In genomic region chr1:26125946-26126320, GRCh38 we compare ENCODE assay signal across 11 cellular contexts. TPM values are rescaled to one million over a fixed set of nuclear protein-coding genes. Genes with fewer than 3 reads are reported as not detected.
DNase-seq lines count a peak whose midpoint lies in the region; ATAC-seq, FAIRE-seq and TF ChIP-seq lines count a peak whose summit lies in the region.
"Had no signal": no experiment of that assay in that cellular context is flagged by ENCODE, and none has a peak within 500 bp of the region (broad histone marks: within the 10 kb centered on the region; RNA-seq: fewer than 3 reads in every experiment).

No MANE protein-coding gene starts in this region.

- POLR2A ChIA-PET in PC-9 (lab: Charles Lee; ENCODE audit: unreplicated experiment): interaction anchor here (0.6 to 0.7 kb wide), 4 partner anchors 177 to 892 kb away, joined by 3 to 9 read pairs (median 4); no protein-coding TSS in a partner anchor

- ATAC-seq in stimulated activated effector memory CD8-positive, alpha-beta T cell treated with anti-CD3 and anti-CD28 coated beads, Interleukin-12 subunit alpha, Interleukin-12 subunit beta, amount 100 ng/mL, for 72 hours: no peak
- ATAC-seq in HG03342 (IDR thresholded peaks at IDR 0.05; ENCODE audit: unreplicated experiment): no peak

- H2AFZ ChIP-seq in PC-9: no peak overlapping the region
- H2AFZ ChIP-seq: neural progenitor cell had no signal

- peak overlapping the region in 1 of 2 donors; percentile 43 for H3K9ac ChIP-seq in colonic mucosa (ENCODE audit: low read depth in 2 of 2, low read length in 2 of 2)
- H3K9ac ChIP-seq: neural progenitor cell had no signal

- H3K36me3 ChIP-seq in PC-9 (ENCODE audit: low read depth) (peaks cover 16% of the 10 kb centered on the region), colonic mucosa (no peaks in the 10 kb centered on the region)
- H3K36me3 ChIP-seq: neural progenitor cell had no signal

- peaks cover 37% of the 10 kb centered on the region for H3K36me3 Mint-ChIP-seq in stimulated activated effector memory CD8-positive, alpha-beta T cell treated with anti-CD3 and anti-CD28 coated beads, Interleukin-12 subunit alpha, Interleukin-12 subunit beta, amount 100 ng/mL, for 72 hours

- H3K9me3 ChIP-seq in PC-9 (ENCODE audit: insufficient read depth, low read depth) (no peaks in the 10 kb centered on the region), colonic mucosa (no peaks in the 10 kb centered on the region)

- H3K79me2 ChIP-seq in PC-9 (ENCODE audit: low read depth): peaks cover 25% of the 10 kb centered on the region

- H3K4me3 ChIP-seq in PC-9 (peak overlapping the region; percentile 32; the same call in 1 of the 2 replicates), colonic mucosa (no peak overlapping the region)
- H3K4me3 ChIP-seq: cardiac muscle cell, neural progenitor cell had no signal

- peaks cover 68% of the 10 kb centered on the region for H3K4me1 ChIP-seq in PC-9 (replicated peaks; ENCODE audit: insufficient read depth)
- no peaks in the 10 kb centered on the region for H3K4me1 ChIP-seq in colonic mucosa
- H3K4me1 ChIP-seq: neural progenitor cell had no signal

- peak; percentile 60 for FAIRE-seq in G401.6 (lab: Jason Lieb, UNC)
- FAIRE-seq: GM12892 had no signal

- H3K27ac Mint-ChIP-seq in stimulated activated effector memory CD8-positive, alpha-beta T cell treated with anti-CD3 and anti-CD28 coated beads, Interleukin-12 subunit alpha, Interleukin-12 subunit beta, amount 100 ng/mL, for 72 hours: peak overlapping the region; percentile 89
- H3K27ac Mint-ChIP-seq: neural progenitor cell had no signal

- intact Hi-C loops in PC-9 (cut with micrococcal nuclease; ENCODE audit: unreplicated experiment) (loop anchor here (1.0 kb wide), 1 partner anchor 15 kb away; the partner anchor contains the start of gene PDIK1L), colonic mucosa (cut with DNase I) (no loop called here)

- BruUV-seq in PC-9 (replicated peaks; lab: Mats Ljungman, UMichigan): TSS peak; percentile 95

- H3K9me2 ChIP-seq in PC-9 (ENCODE audit: insufficient read depth): no peaks in the 10 kb centered on the region

- H3F3A ChIP-seq in PC-9 (ENCODE audit: insufficient read depth, low read depth): peaks cover 53% of the 10 kb centered on the region

- H3K27ac ChIP-seq in PC-9 (peak overlapping the region; percentile 95), colonic mucosa (peak overlapping the region; percentile 97)
- H3K27ac ChIP-seq: cardiac muscle cell, neural progenitor cell had no signal

- H3K4me2 ChIP-seq in PC-9: peak overlapping the region; percentile 74
- H3K4me2 ChIP-seq: neural progenitor cell had no signal

- H3K4me3 Mint-ChIP-seq in stimulated activated effector memory CD8-positive, alpha-beta T cell treated with anti-CD3 and anti-CD28 coated beads, Interleukin-12 subunit alpha, Interleukin-12 subunit beta, amount 100 ng/mL, for 72 hours: peak overlapping the region; percentile 39
- H3K4me3 Mint-ChIP-seq: neural progenitor cell had no signal

- TF ChIP-seq CTCF in PC-9 (conservative IDR thresholded peaks at IDR 0.05) (no peak), colonic mucosa (IDR thresholded peaks at IDR 0.05) (no peak)

- no peaks in the 10 kb centered on the region for H4K20me1 ChIP-seq in PC-9 (ENCODE audit: insufficient read depth)

- H3K27me3 ChIP-seq in PC-9 (ENCODE audit: insufficient read depth, low read depth) (no peaks in the 10 kb centered on the region), colonic mucosa (no peaks in the 10 kb centered on the region)
- H3K27me3 ChIP-seq: cardiac muscle cell, neural progenitor cell had no signal

- CTCF ChIA-PET in PC-9 (lab: Charles Lee): interaction anchor here (0.6 to 1.6 kb wide), 3 partner anchors 12 to 230 kb away, joined by 3 to 5 read pairs (median 4); no protein-coding TSS in a partner anchor

- H3K9me3 Mint-ChIP-seq in stimulated activated effector memory CD8-positive, alpha-beta T cell treated with anti-CD3 and anti-CD28 coated beads, Interleukin-12 subunit alpha, Interleukin-12 subunit beta, amount 100 ng/mL, for 72 hours: no peaks in the 10 kb centered on the region
- H3K9me3 Mint-ChIP-seq: neural progenitor cell had no signal

- H3K4me1 Mint-ChIP-seq in stimulated activated effector memory CD8-positive, alpha-beta T cell treated with anti-CD3 and anti-CD28 coated beads, Interleukin-12 subunit alpha, Interleukin-12 subunit beta, amount 100 ng/mL, for 72 hours: peaks cover 26% of the 10 kb centered on the region

- no peak for DNase-seq in PC-9
- no peak for DNase-seq in colonic mucosa
- DNase-seq in stimulated activated effector memory CD8-positive, alpha-beta T cell treated with anti-CD3 and anti-CD28 coated beads, Interleukin-12 subunit alpha, Interleukin-12 subunit beta, amount 100 ng/mL, for 72 hours (ENCODE audit: low spot score in 2 of 2): no peak
- no peak for DNase-seq in RPMI8226
- DNase-seq in EL: no peak
- DNase-seq: stimulated activated CD8-positive, alpha-beta memory T cell treated with anti-CD3 and anti-CD28 coated beads, Interleukin-4, amount 100 ng/mL, for 48 hours had no signal

RNA-seq across cellular contexts. Expression of gene PDIK1L, which starts 14.3 kb away (rescaled TPM):
- total RNA-seq in PC-9 (2021): 7.6 and 8.4 TPM in 2 replicates
- 10 to 100 TPM; 12.5 to 14.8 TPM for total RNA-seq in colonic mucosa

RNA-seq across cellular contexts. Expression of gene FAM110D, which starts 32.9 kb away (rescaled TPM):
- 0.23 TPM in 1 of 2 replicates, not detected in the other for total RNA-seq in PC-9 (2021)
- 1 to 10 TPM in 1 of 2 donors, under 1 TPM in 1; 0.57 to 1.1 TPM for total RNA-seq in colonic mucosa

RNA-seq across cellular contexts. Expression of gene C1orf232, which starts 42.8 kb away (rescaled TPM):
- total RNA-seq in PC-9 (2021): not detected in 2 replicates
- total RNA-seq in colonic mucosa: not detected
- total RNA-seq: cardiac muscle cell had no signal

RNA-seq across cellular contexts. Expression of gene ZNF593, which starts 43.8 kb away (rescaled TPM):
- 37.0 and 55.9 TPM in 2 replicates for total RNA-seq in PC-9 (2021)
- 10 to 100 TPM; 22.0 to 47.7 TPM for total RNA-seq in colonic mucosa

RNA-seq across cellular contexts. Expression of gene ZNF593OS, which starts 45.7 kb away (rescaled TPM):
- not detected in 2 replicates for total RNA-seq in PC-9 (2021)
- not detected for total RNA-seq in colonic mucosa
- total RNA-seq: cardiac muscle cell had no signal
